ENCODE assay signal across 8 cellular contexts in the genomic region with DNA sequence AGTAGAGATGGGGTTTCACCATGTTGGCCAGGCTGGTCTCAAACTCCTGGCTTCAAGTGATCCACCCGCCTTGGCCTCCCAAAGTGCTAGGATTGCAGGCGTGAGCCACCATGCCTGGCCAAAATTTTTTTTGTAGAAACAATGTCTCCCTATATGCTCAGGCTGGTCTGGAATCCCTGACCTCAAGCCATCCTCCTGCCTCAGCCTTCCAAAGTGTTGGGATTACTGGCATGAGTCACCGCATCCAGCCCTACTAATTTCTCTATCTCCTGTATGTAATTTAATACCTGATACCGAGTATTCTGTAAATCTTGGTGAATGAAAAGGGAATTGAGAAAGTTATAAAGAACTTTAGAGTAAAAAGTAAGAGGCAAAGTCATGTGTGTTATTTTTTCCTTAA. TPM values are rescaled to one million over a fixed set of nuclear protein-coding genes. Genes with fewer than 3 reads are reported as not detected.
DNase-seq lines count a peak whose midpoint lies in the region; FAIRE-seq and TF ChIP-seq lines count a peak whose summit lies in the region.
"Not testable (repeated sequence)": the region's sequence is repeated elsewhere in the genome, so short reads cannot be mapped to it uniquely, and the experiment has no call there.

No MANE protein-coding gene starts in this region.

- not testable (repeated sequence) for H3K9me3 ChIP-seq in SJCRH30 (replicated peaks); astrocyte (ENCODE audit: insufficient read depth, low read depth, low read length); trophoblast cell (ENCODE audit: insufficient read depth, low read depth, low read length)

- not testable (repeated sequence) for H4K8ac ChIP-seq in trophoblast cell (ENCODE audit: low read depth, low read length)

- not testable (repeated sequence) for H3K23ac ChIP-seq in trophoblast cell (ENCODE audit: low read length)

- not testable (repeated sequence) for H3K27ac Mint-ChIP-seq in astrocyte (ENCODE audit: unreplicated experiment)

- not testable (repeated sequence) for H4K12ac ChIP-seq in trophoblast cell (ENCODE audit: low read depth, low read length)

- H3K14ac ChIP-seq in trophoblast cell (ENCODE audit: low read length), result not testable (repeated sequence)

- WGBS in trophoblast cell (ENCODE audit: extremely low coverage, insufficient coverage, insufficient read length), result no CpG with 5 or more reads among the region's 4 CpGs

- not testable (repeated sequence) for H3K9ac ChIP-seq in astrocyte (ENCODE audit: low read length); trophoblast cell (ENCODE audit: low read length)

- not testable (repeated sequence) for H3K4me1 ChIP-seq in SJCRH30; astrocyte (ENCODE audit: insufficient read depth, low read length); trophoblast cell (ENCODE audit: control insufficient read depth in 1 of 2, insufficient read depth in 2 of 2, low read length in 2 of 2)

- not testable (repeated sequence) for H3K27ac ChIP-seq in SJCRH30; astrocyte (ENCODE audit: low read depth, low read length); trophoblast cell (ENCODE audit: low read depth, low read length)

- H3K79me1 ChIP-seq in trophoblast cell (ENCODE audit: low read length), result not testable (repeated sequence)

- not testable (repeated sequence) for H3K79me2 ChIP-seq in astrocyte (ENCODE audit: insufficient read depth, low read length); trophoblast cell (ENCODE audit: control insufficient read depth, insufficient read depth, low read length, poor library complexity)

- not testable (repeated sequence) for H3K4me3 Mint-ChIP-seq in astrocyte (ENCODE audit: unreplicated experiment)

- not testable (repeated sequence) for H3K4me3 ChIP-seq in SJCRH30; astrocyte (ENCODE audit: insufficient read depth, low read depth, low read length); epithelial cell of esophagus (ENCODE audit: low read length); trophoblast cell (ENCODE audit: low read depth, low read length)

- FAIRE-seq in astrocyte (lab: Jason Lieb, UNC), result not testable (repeated sequence)

- H2AK5ac ChIP-seq in trophoblast cell (ENCODE audit: low read length), result not testable (repeated sequence)

- not testable (repeated sequence) for H4K20me1 ChIP-seq in astrocyte (ENCODE audit: insufficient read depth, low read length)

- H3K4ac ChIP-seq in trophoblast cell (ENCODE audit: low read depth, low read length), result not testable (repeated sequence)

- peaks cover 41% of the 10 kb centered on the region for H3K36me3 ChIP-seq in SJCRH30
- not testable (repeated sequence) for H3K36me3 ChIP-seq in astrocyte (ENCODE audit: insufficient read depth, low read length); trophoblast cell (ENCODE audit: control insufficient read depth in 1 of 2, insufficient read depth in 2 of 2, low read length in 2 of 2)

- TF ChIP-seq CTCF in astrocyte (IDR thresholded peaks at IDR 0.05; ENCODE audit: insufficient read depth, low read depth, low read length); epithelial cell of esophagus (IDR thresholded peaks at IDR 0.05; ENCODE audit: insufficient read depth, low read depth, low read length, missing control alignments): not testable (repeated sequence)

- H2BK5ac ChIP-seq in trophoblast cell (ENCODE audit: low read depth, low read length, poor library complexity), result not testable (repeated sequence)

- H2BK12ac ChIP-seq in trophoblast cell (ENCODE audit: low read length), result not testable (repeated sequence)

- H3K4me1 Mint-ChIP-seq in astrocyte (ENCODE audit: low read depth, unreplicated experiment), result not testable (repeated sequence)

- H2BK120ac ChIP-seq in trophoblast cell (ENCODE audit: insufficient read depth, low read length, poor library complexity), result not testable (repeated sequence)

- not testable (repeated sequence) for H3K27me3 Mint-ChIP-seq in astrocyte (ENCODE audit: low read depth, unreplicated experiment)

- H3K9me3 Mint-ChIP-seq in astrocyte (ENCODE audit: unreplicated experiment), result not testable (repeated sequence)

- not testable (repeated sequence) for H3K4me2 ChIP-seq in astrocyte (ENCODE audit: low read length); trophoblast cell (ENCODE audit: low read length)

- H3K18ac ChIP-seq in trophoblast cell (ENCODE audit: low read length), result not testable (repeated sequence)

- H2AFZ ChIP-seq in astrocyte (ENCODE audit: low read depth, low read length); trophoblast cell (ENCODE audit: insufficient read depth, low read length, poor library complexity): not testable (repeated sequence)

- H3K36me3 Mint-ChIP-seq in astrocyte (ENCODE audit: low read depth, unreplicated experiment), result not testable (repeated sequence)

- not testable (repeated sequence) for H4K91ac ChIP-seq in trophoblast cell (ENCODE audit: low read depth, low read length)

- peak; percentile 42 for DNase-seq in A172 (ENCODE audit: low spot score)
- DNase-seq in H4 (ENCODE audit: low spot score), result peak; percentile 18
- DNase-seq in LHCN-M2 (ENCODE audit: low read depth), result peak; percentile 52
- peak; percentile 46 to 55 for DNase-seq in SJCRH30
- peak; percentile 40 for DNase-seq in astrocyte (ENCODE audit: low read depth)
- peak; percentile 27 for DNase-seq in epithelial cell of esophagus (ENCODE audit: low read depth)
- DNase-seq in foreskin melanocyte, result peak; percentile 17
- DNase-seq in trophoblast cell, result peak; percentile 64 to 78

- H3K27me3 ChIP-seq in SJCRH30; astrocyte (ENCODE audit: insufficient read depth, low read length); trophoblast cell (ENCODE audit: insufficient read depth, low read length): not testable (repeated sequence)

RNA-seq across cellular contexts. Expression of gene ARL6IP6, which starts 29.3 kb away (rescaled TPM):
- 43.2 and 53.3 TPM in 2 replicates for total RNA-seq in A172 (2014; rRNA removed; shearing (Covaris generic))
- total RNA-seq in H4 (2014; rRNA removed; shearing (Covaris generic)), result 37.3 and 45.9 TPM in 2 replicates
- total RNA-seq in LHCN-M2 (2014; rRNA removed), result 40.5 and 51.7 TPM in 2 replicates
- polyA plus RNA-seq in LHCN-M2 (2012), result 13.2 TPM
- 35.8 and 46.8 TPM in 2 replicates for total RNA-seq in SJCRH30 (2014; rRNA removed; shearing (Covaris generic))
- total RNA-seq in astrocyte, result 17.0 and 18.1 TPM in 2 replicates
- polyA plus RNA-seq in trophoblast cell (2013), result 25.4 and 27.1 TPM in 2 replicates

RNA-seq across cellular contexts. Expression of gene PRPF40A, which starts 30.5 kb away (rescaled TPM):
- 215 and 290 TPM in 2 replicates for total RNA-seq in A172 (2014; rRNA removed; shearing (Covaris generic))
- total RNA-seq in H4 (2014; rRNA removed; shearing (Covaris generic)), result 78.6 and 79.0 TPM in 2 replicates
- total RNA-seq in LHCN-M2 (2014; rRNA removed), result 124 and 133 TPM in 2 replicates
- polyA plus RNA-seq in LHCN-M2 (2012), result 25.6 TPM
- total RNA-seq in SJCRH30 (2014; rRNA removed; shearing (Covaris generic)), result 152 and 174 TPM in 2 replicates
- total RNA-seq in astrocyte, result 126 and 131 TPM in 2 replicates
- 132 and 137 TPM in 2 replicates for polyA plus RNA-seq in trophoblast cell (2013)

Comparison
In these comparisons a context has a peak if more than half of its experiments do, and no peak if none do; other contexts are left out.
1. DNase-seq: peak in every context shown above with its lines; median percentile 71 in trophoblast cell; 52 in LHCN-M2; 50 in SJCRH30; 42 in A172; 40 in astrocyte; 27 in epithelial cell of esophagus; 18 in H4; 17 in foreskin melanocyte.